Comparison of ENCODE assay signal across 1 cellular context in genomic region chr5:79070002-79070567, GRCh38.
TF ChIP-seq lines count a peak whose summit lies in the region.

No MANE protein-coding gene starts in this region.

TF ChIP-seq in IMR-90, 13 proteins besides CTCF, POLR2A, EP300 and RAD21:
- TF ChIP-seq RFX5 (IDR thresholded peaks at IDR 0.05; ENCODE audit: low read depth, low read length) (no peak), ELK1 (IDR thresholded peaks at IDR 0.05; ENCODE audit: borderline replicate concordance, low read depth, low read length) (no peak), CEBPB (IDR thresholded peaks at IDR 0.05; ENCODE audit: low read depth, low read length) (no peak), USF2 (IDR thresholded peaks at IDR 0.05; ENCODE audit: low read depth, low read length) (no peak), CHD1 (IDR thresholded peaks at IDR 0.05; ENCODE audit: low read depth, low read length) (no peak), NFE2L2 (IDR thresholded peaks at IDR 0.05; ENCODE audit: low read depth, low read length) (peak; percentile 85)
